In genomic region chr10:124698560-124699470, GRCh38 we compare ENCODE assay signal across 11 cellular contexts. TPM values are rescaled to one million over a fixed set of nuclear protein-coding genes. Genes with fewer than 3 reads are reported as not detected.
A peak's percentile ranks its signal among the peaks of the same experiment; 100 is the strongest.
DNase-seq lines count a peak whose midpoint lies in the region; ATAC-seq and TF ChIP-seq lines count a peak whose summit lies in the region.
"Had no signal": no experiment of that assay in that cellular context is flagged by ENCODE, and none has a peak within 500 bp of the region (broad histone marks: within the 10 kb centered on the region; RNA-seq: fewer than 3 reads in every experiment).

No MANE protein-coding gene starts in this region.

- H3K36me3 Mint-ChIP-seq in activated CD8-positive, alpha-beta T cell treated with anti-CD3 and anti-CD28 coated beads, Interleukin-2, amount 10 ng/mL, durations not matched to agents 7 days and 5 days (ENCODE audit: low read depth): peaks cover 69% of the 10 kb centered on the region

- peak overlapping the region; percentile 1 to 14 for H3K27ac ChIP-seq in lung (ENCODE audit: low read depth in 1 of 2, low read length in 1 of 2)
- H3K27ac ChIP-seq: 22Rv1, SJCRH30 had no signal

- H3K27ac Mint-ChIP-seq in activated CD8-positive, alpha-beta T cell treated with anti-CD3 and anti-CD28 coated beads, Interleukin-2, amount 10 ng/mL, durations not matched to agents 7 days and 5 days: peak overlapping the region; percentile 80
- peak overlapping the region; percentile 20 to 77 for H3K27ac Mint-ChIP-seq in stimulated activated naive CD8-positive, alpha-beta T cell treated with anti-CD3 and anti-CD28 coated beads, Interleukin-15, amount 100 ng/mL, for 72 hours

- CTCF ChIA-PET in activated CD8-positive, alpha-beta T cell treated with anti-CD3 and anti-CD28 coated beads, Interleukin-2, amount 10 ng/mL, durations not matched to agents 7 days and 5 days (lab: Charles Lee): interaction anchor here (3.0 to 3.2 kb wide), 2 partner anchors 7 to 19 kb away, joined by 15 to 72 read pairs; no protein-coding TSS in a partner anchor

- peaks cover 98% of the 10 kb centered on the region for H3K4me1 Mint-ChIP-seq in activated CD8-positive, alpha-beta T cell treated with anti-CD3 and anti-CD28 coated beads, Interleukin-2, amount 10 ng/mL, durations not matched to agents 7 days and 5 days (ENCODE audit: low read depth)
- peaks cover 100% of the 10 kb centered on the region for H3K4me1 Mint-ChIP-seq in stimulated activated naive CD8-positive, alpha-beta T cell treated with anti-CD3 and anti-CD28 coated beads, Interleukin-15, amount 100 ng/mL, for 72 hours

- no peaks in the 10 kb centered on the region for H3K27me3 ChIP-seq in lung (ENCODE audit: control insufficient read depth, insufficient read depth)
- H3K27me3 ChIP-seq: SJCRH30 had no signal

- no peaks in the 10 kb centered on the region for H3K27me3 Mint-ChIP-seq in activated CD8-positive, alpha-beta T cell treated with anti-CD3 and anti-CD28 coated beads, Interleukin-2, amount 10 ng/mL, durations not matched to agents 7 days and 5 days (ENCODE audit: low read depth)
- H3K27me3 Mint-ChIP-seq in stimulated activated naive CD8-positive, alpha-beta T cell treated with anti-CD3 and anti-CD28 coated beads, Interleukin-15, amount 100 ng/mL, for 72 hours: no peaks in the 10 kb centered on the region

- H3K4me3 ChIP-seq in lung: no peak overlapping the region
- H3K4me3 ChIP-seq: SJCRH30 had no signal

- peaks cover 43 to 50% of the 10 kb centered on the region in 2 donors for H3K4me1 ChIP-seq in lung (ENCODE audit: control insufficient read depth in 2 of 2, insufficient read depth in 2 of 2, low read length in 2 of 2)
- H3K4me1 ChIP-seq: SJCRH30 had no signal

- H3K36me3 ChIP-seq in lung (ENCODE audit: control insufficient read depth in 2 of 2, insufficient read depth in 2 of 2, low read length in 2 of 2): peaks cover 0 to 5% of the 10 kb centered on the region in 2 donors

- 94% methylated on average over 18 of the region's 18 CpGs for WGBS in lung, 2 donors

- H3K4me3 Mint-ChIP-seq in activated CD8-positive, alpha-beta T cell treated with anti-CD3 and anti-CD28 coated beads, Interleukin-2, amount 10 ng/mL, durations not matched to agents 7 days and 5 days: no peak overlapping the region
- peak overlapping the region; percentile 21 to 82 for H3K4me3 Mint-ChIP-seq in stimulated activated naive CD8-positive, alpha-beta T cell treated with anti-CD3 and anti-CD28 coated beads, Interleukin-15, amount 100 ng/mL, for 72 hours

- no peak for TF ChIP-seq CTCF in lung (IDR thresholded peaks at IDR 0.05; ENCODE audit: control extremely low read depth, extremely low read depth)

- POLR2A ChIA-PET in activated CD8-positive, alpha-beta T cell treated with anti-CD3 and anti-CD28 coated beads, Interleukin-2, amount 10 ng/mL, durations not matched to agents 7 days and 5 days (lab: Charles Lee): interaction anchor here (0.6 to 3.5 kb wide), 3 partner anchors 11 to 76 kb away, joined by 3 to 25 read pairs (median 18); no protein-coding TSS in a partner anchor

- DNase-seq in DMS 273 (lab: John Stamatoyannopoulos, UW; ENCODE audit: unreplicated experiment): peak; percentile 6
- DNase-seq in DMS 273 treated with DMSO at 0.1 percent for 48 hours (lab: John Stamatoyannopoulos, UW): no peak
- no peak for DNase-seq in activated CD8-positive, alpha-beta T cell treated with anti-CD3 and anti-CD28 coated beads, Interleukin-2, amount 10 ng/mL, durations not matched to agents 7 days and 5 days
- DNase-seq in lung (ENCODE audit: low spot score): no peak
- DNase-seq in stimulated activated naive CD8-positive, alpha-beta T cell treated with anti-CD3 and anti-CD28 coated beads, Interleukin-15, amount 100 ng/mL, for 72 hours: no peak
- DNase-seq in NCI-H1092 treated with DMSO at 0.1 percent for 48 hours (lab: John Stamatoyannopoulos, UW): no peak
- no peak for DNase-seq in islet precursor cell
- DNase-seq: SJCRH30 had no signal

- no peak for ATAC-seq in activated CD8-positive, alpha-beta T cell treated with anti-CD3 and anti-CD28 coated beads, Interleukin-2, amount 10 ng/mL, durations not matched to agents 7 days and 5 days
- ATAC-seq in lung (ENCODE audit: insufficient read depth, low FRiP score): no peak
- no peak for ATAC-seq in stimulated activated naive CD8-positive, alpha-beta T cell treated with anti-CD3 and anti-CD28 coated beads, Interleukin-15, amount 100 ng/mL, for 72 hours
- ATAC-seq in HG03097 (IDR thresholded peaks at IDR 0.05; ENCODE audit: low FRiP score, unreplicated experiment): no peak
- ATAC-seq: sciatic nerve had no signal

- H3K9me3 Mint-ChIP-seq in activated CD8-positive, alpha-beta T cell treated with anti-CD3 and anti-CD28 coated beads, Interleukin-2, amount 10 ng/mL, durations not matched to agents 7 days and 5 days (ENCODE audit: insufficient read depth): no peaks in the 10 kb centered on the region
- no peaks in the 10 kb centered on the region for H3K9me3 Mint-ChIP-seq in stimulated activated naive CD8-positive, alpha-beta T cell treated with anti-CD3 and anti-CD28 coated beads, Interleukin-15, amount 100 ng/mL, for 72 hours

- H3K9me3 ChIP-seq in lung (ENCODE audit: control insufficient read depth in 2 of 2, insufficient read depth in 1 of 2, low read length in 1 of 2): no peaks in the 10 kb centered on the region
- H3K9me3 ChIP-seq: SJCRH30 had no signal

RNA-seq across cellular contexts. Expression of gene FAM53B, which starts 45.4 kb away (rescaled TPM):
- 10 to 100 TPM; 19.9 to 21.8 TPM for total RNA-seq in activated CD8-positive, alpha-beta T cell treated with anti-CD3 and anti-CD28 coated beads, Interleukin-2, amount 10 ng/mL, durations not matched to agents 7 days and 5 days
- 10 to 100 TPM; 21.0 to 45.4 TPM for total RNA-seq in lung
- 10 to 100 TPM; 14.6 to 15.3 TPM for polyA plus RNA-seq in lung
